In genomic region chr10:125883198-125883597, GRCh38 we compare ENCODE assay signal across 21 cellular contexts. TPM values are rescaled to one million over a fixed set of nuclear protein-coding genes. Genes with fewer than 3 reads are reported as not detected.
"Had no signal": no experiment of that assay in that cellular context is flagged by ENCODE, and none has a peak within 500 bp of the region (broad histone marks: within the 10 kb centered on the region; RNA-seq: fewer than 3 reads in every experiment).

No MANE protein-coding gene starts in this region.

- H3K4me3 Mint-ChIP-seq: activated CD4-positive, alpha-beta memory T cell treated with anti-CD3 and anti-CD28 coated beads, Interleukin-2, amount 10 ng/mL, durations not matched to agents 7 days and 5 days; activated CD4-positive, alpha-beta T cell treated with anti-CD3 and anti-CD28 coated beads for 36 hours; mesothelial cell of epicardium; WTC11 had no signal

- H3K9me3 Mint-ChIP-seq: activated CD4-positive, alpha-beta memory T cell treated with anti-CD3 and anti-CD28 coated beads, Interleukin-2, amount 10 ng/mL, durations not matched to agents 7 days and 5 days; activated T-helper 2 cell treated with anti-CD3 and anti-CD28 coated beads, Interferon-gamma antibody, Interleukin-2, Interleukin-4, amounts not matched to agents 10 μg/mL and 5 μg/mL and 100 μg/mL, durations not matched to agents 14 hours and 24 hours and 36 hours had no signal

- ATAC-seq: activated CD4-positive, alpha-beta T cell treated with anti-CD3 and anti-CD28 coated beads for 36 hours; gastroesophageal sphincter; stimulated activated naive CD8-positive, alpha-beta T cell treated with anti-CD3 and anti-CD28 coated beads, Interleukin-15, Interleukin-2, amounts not matched to agents 100 U/mL and 50 U/mL, for 24 hours; WTC11 had no signal

- H3K4me3 ChIP-seq: body of pancreas, coronary artery, esophagus muscularis mucosa, gastroesophageal sphincter, lung, tibial nerve, uterus had no signal

- H3K27me3 Mint-ChIP-seq: activated CD4-positive, alpha-beta memory T cell treated with anti-CD3 and anti-CD28 coated beads, Interleukin-2, amount 10 ng/mL, durations not matched to agents 7 days and 5 days; activated CD4-positive, alpha-beta T cell treated with anti-CD3 and anti-CD28 coated beads for 36 hours had no signal

- H3K36me3 ChIP-seq: uterus had no signal

- DNase-seq: activated CD4-positive, alpha-beta memory T cell treated with anti-CD3 and anti-CD28 coated beads, Interleukin-2, amount 10 ng/mL, durations not matched to agents 7 days and 5 days; activated CD4-positive, alpha-beta T cell treated with anti-CD3 and anti-CD28 coated beads for 36 hours; activated naive CD4-positive, alpha-beta T cell treated with Interleukin-2 at 50 U/mL for 16 hours; activated T-cell treated with anti-CD3 and anti-CD28 coated beads, Interleukin-2, amount 50 U/mL, for 1 hour; body of pancreas; central memory CD4-positive, alpha-beta T cell; occipital lobe; posterior cingulate gyrus; retina; stimulated activated naive CD8-positive, alpha-beta T cell treated with anti-CD3 and anti-CD28 coated beads, Interleukin-15, Interleukin-2, amounts not matched to agents 100 U/mL and 50 U/mL, for 24 hours; SW 1271; uterus had no signal

- H3K27ac Mint-ChIP-seq: activated CD4-positive, alpha-beta memory T cell treated with anti-CD3 and anti-CD28 coated beads, Interleukin-2, amount 10 ng/mL, durations not matched to agents 7 days and 5 days; activated CD4-positive, alpha-beta T cell treated with anti-CD3 and anti-CD28 coated beads for 36 hours; activated T-helper 2 cell treated with anti-CD3 and anti-CD28 coated beads, Interferon-gamma antibody, Interleukin-2, Interleukin-4, amounts not matched to agents 10 μg/mL and 5 μg/mL and 100 μg/mL, durations not matched to agents 14 hours and 24 hours and 36 hours; mesothelial cell of epicardium; WTC11 had no signal

- H3K4me1 ChIP-seq: gastroesophageal sphincter, tibial nerve, uterus had no signal

- H3K4me1 Mint-ChIP-seq: activated CD4-positive, alpha-beta memory T cell treated with anti-CD3 and anti-CD28 coated beads, Interleukin-2, amount 10 ng/mL, durations not matched to agents 7 days and 5 days; activated CD4-positive, alpha-beta T cell treated with anti-CD3 and anti-CD28 coated beads for 36 hours had no signal

- H3K27ac ChIP-seq: coronary artery, esophagus muscularis mucosa, gastroesophageal sphincter, tibial nerve, uterus had no signal

- H3K9me3 ChIP-seq: body of pancreas, esophagus muscularis mucosa, gastroesophageal sphincter, tibial nerve, uterus had no signal

- H3K27me3 ChIP-seq: body of pancreas, esophagus muscularis mucosa, gastroesophageal sphincter, tibial nerve, uterus had no signal

RNA-seq across cellular contexts. Expression of gene FANK1, which starts 13.2 kb away (rescaled TPM):
- total RNA-seq: activated T-helper 2 cell treated with anti-CD3 and anti-CD28 coated beads, Interferon-gamma antibody, Interleukin-2, Interleukin-4, amounts not matched to agents 10 μg/mL and 5 μg/mL and 100 μg/mL, durations not matched to agents 14 hours and 24 hours and 36 hours; skeletal muscle tissue had no signal
